26 cellular contexts compared by ENCODE assay signal in genomic region chr16:79501446-79501845, GRCh38.
A peak's percentile ranks its signal among the peaks of the same experiment; 100 is the strongest.
DNase-seq lines count a peak whose midpoint lies in the region; ATAC-seq, FAIRE-seq and TF ChIP-seq lines count a peak whose summit lies in the region.
"Had no signal": no experiment of that assay in that cellular context is flagged by ENCODE, and none has a peak within 500 bp of the region (broad histone marks: within the 10 kb centered on the region; RNA-seq: fewer than 3 reads in every experiment).

No MANE protein-coding gene starts in this region.

- no peaks in the 10 kb centered on the region for H4K20me1 ChIP-seq in HepG2 (ENCODE audit: insufficient read depth, low read length)
- H4K20me1 ChIP-seq: BLaER1 had no signal

- peak overlapping the region; percentile 7 for H3K27ac Mint-ChIP-seq in activated T-helper 17 cell treated with anti-CD3 and anti-CD28 coated beads, Interleukin-2, amount 50 U/mL, for 72 hours
- H3K27ac Mint-ChIP-seq in nephron progenitor cell = peak overlapping the region; percentile 9
- H3K27ac Mint-ChIP-seq: CD14-positive monocyte; CD4-positive, alpha-beta memory T cell; CD4-positive, CD25-positive, alpha-beta regulatory T cell had no signal

- no peak overlapping the region for H3K4me3 ChIP-seq in HepG2 (replicated peaks in 1 of 3; ENCODE audit: insufficient read depth in 1 of 3, low read depth in 2 of 3, low read length in 3 of 3)
- no peak overlapping the region for H3K4me3 ChIP-seq in right lobe of liver
- H3K4me3 ChIP-seq: BLaER1, GM12878 had no signal

- TF ChIP-seq POLR2A in HepG2 (IDR thresholded peaks at IDR 0.05; ENCODE audit: insufficient read depth in 1 of 2, low read depth in 2 of 2, low read length in 2 of 2) = no peak
- TF ChIP-seq POLR2A in right lobe of liver (IDR thresholded peaks at IDR 0.05) = no peak

- TF ChIP-seq CTCF in HepG2 (CRISPR knock-in tag; IDR thresholded peaks at IDR 0.05) = no peak
- no peak for TF ChIP-seq CTCF in right lobe of liver (IDR thresholded peaks at IDR 0.05)
- TF ChIP-seq CTCF in nephron progenitor cell (IDR thresholded peaks at IDR 0.05) = no peak

- FAIRE-seq in HepG2 (lab: Jason Lieb, UNC) = no peak
- FAIRE-seq: GM12878, GM12892, GM18507 had no signal

- intact Hi-C loops in HepG2 (cut with micrococcal nuclease; ENCODE audit: unreplicated experiment) (no loop called here), right lobe of liver (cut with DNase I) (no loop called here)

- POLR2A ChIA-PET in HepG2 (lab: Yijun Ruan, JAX) = no interaction called here

- ATAC-seq in HepG2 (no peak), right lobe of liver (no peak)
- ATAC-seq in activated T-helper 17 cell treated with anti-CD3 and anti-CD28 coated beads, Interleukin-2, amount 50 U/mL, for 72 hours (replicated peaks) = no peak
- ATAC-seq: GM12878 had no signal

- no peaks in the 10 kb centered on the region for H3K36me3 Mint-ChIP-seq in activated T-helper 17 cell treated with anti-CD3 and anti-CD28 coated beads, Interleukin-2, amount 50 U/mL, for 72 hours (ENCODE audit: low read depth)
- no peaks in the 10 kb centered on the region for H3K36me3 Mint-ChIP-seq in nephron progenitor cell (ENCODE audit: low read depth)
- H3K36me3 Mint-ChIP-seq: CD14-positive monocyte; CD4-positive, alpha-beta memory T cell; CD4-positive, CD25-positive, alpha-beta regulatory T cell had no signal

- in situ Hi-C loops in HepG2 (cut with HindIII; ENCODE audit: extremely low pct_ligation_motif_present, low pct_unique_long_range_greater_than_20kb) = no loop called here

- DNase-seq in HepG2 (ENCODE audit: low spot score) (no peak), right lobe of liver (no peak), nephron progenitor cell (no peak), NCI-H2196 treated with DMSO at 0.1 percent for 48 hours (lab: John Stamatoyannopoulos, UW; ENCODE audit: unreplicated experiment) (no peak)
- DNase-seq in stimulated activated CD4-positive, alpha-beta T cell treated with anti-CD3 and anti-CD28 coated beads, Interleukin-4, amount 100 ng/mL, for 1 hour = no peak
- DNase-seq: ACHN; BE2C; C1 segment of cervical spinal cord; CD4-positive, alpha-beta memory T cell; CD4-positive, CD25-positive, alpha-beta regulatory T cell; CD8-positive, alpha-beta memory T cell; COR-L47; DMS 273 treated with DMSO at 0.1 percent for 48 hours; DMS153; DMS53; DMS79; DND-41; EL; GDM1 had no signal

- H3K36me3 ChIP-seq in HepG2 (replicated peaks in 1 of 2; ENCODE audit: control insufficient read depth in 1 of 2, insufficient read depth in 2 of 2, low read length in 2 of 2) (no peaks in the 10 kb centered on the region), right lobe of liver (no peaks in the 10 kb centered on the region)
- H3K36me3 ChIP-seq: BE2C, BLaER1 had no signal

- no peaks in the 10 kb centered on the region for H3K79me2 ChIP-seq in HepG2 (ENCODE audit: insufficient read depth, low read length)

- BruUV-seq in HepG2 (replicated peaks; lab: Mats Ljungman, UMichigan) = no TSS peak

- H3K27me3 Mint-ChIP-seq in activated T-helper 17 cell treated with anti-CD3 and anti-CD28 coated beads, Interleukin-2, amount 50 U/mL, for 72 hours = no peaks in the 10 kb centered on the region
- peaks cover 3% of the 10 kb centered on the region for H3K27me3 Mint-ChIP-seq in nephron progenitor cell (ENCODE audit: low read depth, poor library complexity)
- H3K27me3 Mint-ChIP-seq: CD4-positive, CD25-positive, alpha-beta regulatory T cell had no signal

- CTCF ChIA-PET in HepG2 (lab: Yijun Ruan, JAX; ENCODE audit: low intra/inter-chr PET ratio, low total read pairs) = no interaction called here

- H3K4me3 Mint-ChIP-seq in activated T-helper 17 cell treated with anti-CD3 and anti-CD28 coated beads, Interleukin-2, amount 50 U/mL, for 72 hours = no peak overlapping the region
- no peak overlapping the region for H3K4me3 Mint-ChIP-seq in nephron progenitor cell
- H3K4me3 Mint-ChIP-seq: CD14-positive monocyte; CD4-positive, alpha-beta memory T cell; CD4-positive, CD25-positive, alpha-beta regulatory T cell; CD8-positive, alpha-beta memory T cell had no signal

- H2AFZ ChIP-seq in HepG2 (ENCODE audit: low read length) = no peak overlapping the region

- TF ChIP-seq EP300 in HepG2 (IDR thresholded peaks at IDR 0.05; ENCODE audit: low read depth in 2 of 2, low read length in 2 of 2) = no peak
- TF ChIP-seq EP300 in HepG2 (CRISPR knock-in tag; IDR thresholded peaks at IDR 0.05; ENCODE audit: borderline replicate concordance) = no peak

- TF ChIP-seq RAD21 in HepG2 (CRISPR knock-in tag; IDR thresholded peaks at IDR 0.05) = no peak

- peaks cover 4% of the 10 kb centered on the region for H3K4me1 Mint-ChIP-seq in activated T-helper 17 cell treated with anti-CD3 and anti-CD28 coated beads, Interleukin-2, amount 50 U/mL, for 72 hours
- peaks cover 6% of the 10 kb centered on the region for H3K4me1 Mint-ChIP-seq in nephron progenitor cell

- H3K9ac ChIP-seq in HepG2 (ENCODE audit: insufficient read depth, low read depth, low read length) = no peak overlapping the region
- H3K9ac ChIP-seq: BLaER1 had no signal

- H3K9me3 Mint-ChIP-seq in activated T-helper 17 cell treated with anti-CD3 and anti-CD28 coated beads, Interleukin-2, amount 50 U/mL, for 72 hours = no peaks in the 10 kb centered on the region
- H3K9me3 Mint-ChIP-seq in nephron progenitor cell = no peaks in the 10 kb centered on the region
- H3K9me3 Mint-ChIP-seq: CD8-positive, alpha-beta memory T cell had no signal

- H3K4me1 ChIP-seq in HepG2 (ENCODE audit: insufficient read depth, low read length) (no peaks in the 10 kb centered on the region), right lobe of liver (no peaks in the 10 kb centered on the region)
- H3K4me1 ChIP-seq: BE2C, BLaER1 had no signal

- H3K27me3 ChIP-seq in HepG2 (ENCODE audit: control insufficient read depth in 1 of 2, insufficient read depth in 2 of 2, low read length in 2 of 2) = no peaks in the 10 kb centered on the region
- H3K27me3 ChIP-seq in right lobe of liver = no peaks in the 10 kb centered on the region
- H3K27me3 ChIP-seq: BE2C, BLaER1 had no signal

- H3K4me2 ChIP-seq in HepG2 (ENCODE audit: low read depth, low read length) = no peak overlapping the region
- H3K4me2 ChIP-seq: BLaER1 had no signal

- WGBS in HepG2 (ENCODE audit: low lambda C conversion rate) = 58% methylated on average over 4 of the region's 4 CpGs
- 84% methylated on average over 4 of the region's 4 CpGs for WGBS in right lobe of liver (ENCODE audit: insufficient coverage, low coverage, low lambda C conversion rate, missing lambda C conversion rate)

- no peak overlapping the region for H3K27ac ChIP-seq in HepG2 (ENCODE audit: extremely low read length, insufficient read depth, low read length)
- H3K27ac ChIP-seq in right lobe of liver = no peak overlapping the region
- H3K27ac ChIP-seq: 22Rv1, BLaER1 had no signal

- no peaks in the 10 kb centered on the region for H3K9me3 ChIP-seq in HepG2 (ENCODE audit: low read length)
- H3K9me3 ChIP-seq in right lobe of liver = no peaks in the 10 kb centered on the region
- H3K9me3 ChIP-seq: BE2C, BLaER1 had no signal

TF ChIP-seq in HepG2, 621 proteins besides CTCF, POLR2A, EP300 and RAD21:
- TF ChIP-seq TAF15 (IDR thresholded peaks at IDR 0.05; ENCODE audit: low read depth, low read length, poor library complexity, severe bottlenecking) (no peak), MAFK (conservative IDR thresholded peaks at IDR 0.05 in 1 of 2, IDR thresholded peaks at IDR 0.05 in 1 of 2; ENCODE audit: low read length in 2 of 2) (peak; percentile 92 to 93), ZNF616 (CRISPR knock-in tag; IDR thresholded peaks at IDR 0.05; ENCODE audit: low read depth) (no peak), ZNF572 (CRISPR knock-in tag; IDR thresholded peaks at IDR 0.05) (no peak), HIC2 (CRISPR knock-in tag; IDR thresholded peaks at IDR 0.05; ENCODE audit: low read depth) (no peak), ZNF775 (CRISPR knock-in tag; IDR thresholded peaks at IDR 0.05; ENCODE audit: borderline replicate concordance) (no peak), MAFF (IDR thresholded peaks at IDR 0.05; ENCODE audit: low read depth, low read length) (peak; percentile 95), ZBTB3 (CRISPR knock-in tag; IDR thresholded peaks at IDR 0.05; ENCODE audit: borderline replicate concordance, low read depth) (no peak)
TF ChIP-seq in HepG2: peak in this region for 2.
